ENCODE assay signal across 8 cellular contexts in genomic region chr18:59308201-59309014, GRCh38. TPM values are rescaled to one million over a fixed set of nuclear protein-coding genes. Genes with fewer than 3 reads are reported as not detected.
DNase-seq lines count a peak whose midpoint lies in the region; ATAC-seq and TF ChIP-seq lines count a peak whose summit lies in the region.

No MANE protein-coding gene starts in this region.

- H3K27ac Mint-ChIP-seq in type B pancreatic cell: no peak overlapping the region

- no peaks in the 10 kb centered on the region for H3K36me3 Mint-ChIP-seq in type B pancreatic cell

- H3K4me2 ChIP-seq in Loucy (ENCODE audit: low read depth, low read length, poor library complexity, severe bottlenecking): peak overlapping the region; percentile 71

- H3K27me3 Mint-ChIP-seq in type B pancreatic cell: peaks cover 66% of the 10 kb centered on the region

- H3K36me3 ChIP-seq in Loucy (ENCODE audit: insufficient read depth, low read length) (no peaks in the 10 kb centered on the region), SK-N-MC (ENCODE audit: insufficient read depth, low read length) (no peaks in the 10 kb centered on the region)

- H3K4me3 ChIP-seq in Loucy (ENCODE audit: low read length, poor library complexity, severe bottlenecking): peak overlapping the region; percentile 63
- peak overlapping the region; percentile 61 for H3K4me3 ChIP-seq in SK-N-MC

- DNase-seq in DMS79 treated with DMSO at 0.1 percent for 48 hours (lab: John Stamatoyannopoulos, UW) (peak; percentile 73), H4 (ENCODE audit: low spot score) (peak; percentile 47), SK-N-MC (ENCODE audit: low read depth, low spot score) (no peak), Right ventricle myocardium superior (peak; percentile 87), pons (ENCODE audit: low spot score) (peak; percentile 19), type B pancreatic cell (ENCODE audit: extremely low spot score, unreplicated experiment) (peak; percentile 88)
- peak; percentile 74 for DNase-seq in activated naive CD4-positive, alpha-beta T cell treated with anti-CD3 and anti-CD28 coated beads, Interleukin-2, amount 50 U/mL, for 16 hours

- TF ChIP-seq CTCF in Loucy (conservative IDR thresholded peaks at IDR 0.05; ENCODE audit: low read length) (peak; percentile 64), type B pancreatic cell (conservative IDR thresholded peaks at IDR 0.05) (peak; percentile 94)

- H3F3A ChIP-seq in Loucy (ENCODE audit: low read depth): no peaks in the 10 kb centered on the region

- H3K27ac ChIP-seq in SK-N-MC: no peak overlapping the region

- ATAC-seq in Right ventricle myocardium superior (ENCODE audit: poor library complexity): peak; percentile 100

- H4K20me1 ChIP-seq in Loucy (ENCODE audit: insufficient read depth, low read length, poor library complexity, severe bottlenecking): no peaks in the 10 kb centered on the region

- intact Hi-C loops in Right ventricle myocardium superior (cut with DNase I): loop anchor here (2.0 kb wide), 1 partner anchor 94 kb away; no protein-coding TSS in a partner anchor

- H3K9me2 ChIP-seq in Loucy (replicated peaks; ENCODE audit: low read depth, low read length): no peaks in the 10 kb centered on the region

- H3K79me2 ChIP-seq in Loucy (ENCODE audit: insufficient read depth, low read length): no peaks in the 10 kb centered on the region

- H3K4me1 Mint-ChIP-seq in type B pancreatic cell (ENCODE audit: unreplicated experiment): no peaks in the 10 kb centered on the region

- peak overlapping the region; percentile 66 for H3K4me3 Mint-ChIP-seq in type B pancreatic cell

- H3K9me3 Mint-ChIP-seq in type B pancreatic cell: no peaks in the 10 kb centered on the region

- H3K9me3 ChIP-seq in Loucy (ENCODE audit: insufficient read depth, low read depth, low read length) (no peaks in the 10 kb centered on the region), SK-N-MC (ENCODE audit: low read depth, low read length) (no peaks in the 10 kb centered on the region)

- H2AFZ ChIP-seq in Loucy (ENCODE audit: low read length): peak overlapping the region; percentile 76

- H3K9ac ChIP-seq in Loucy (ENCODE audit: low read depth, low read length, poor library complexity, severe bottlenecking) (no peak overlapping the region), SK-N-MC (ENCODE audit: insufficient read length) (no peak overlapping the region)

- H3K27me3 ChIP-seq in Loucy (ENCODE audit: insufficient read depth, low read length, poor library complexity, severe bottlenecking): no peaks in the 10 kb centered on the region

- no peaks in the 10 kb centered on the region for H3K4me1 ChIP-seq in Loucy (ENCODE audit: insufficient read depth, low read length, poor library complexity, severe bottlenecking)

RNA-seq across cellular contexts. Expression of gene CPLX4, which starts 10.0 kb away (rescaled TPM):
- total RNA-seq in H4 (2014; rRNA removed; shearing (Covaris generic)): not detected in 2 replicates
- total RNA-seq in Right ventricle myocardium superior (not detected), type B pancreatic cell (ENCODE audit: low replicate concordance) (not detected in 2 replicates)

RNA-seq across cellular contexts. Expression of gene RAX, which starts 35.2 kb away (rescaled TPM):
- total RNA-seq in H4 (2014; rRNA removed; shearing (Covaris generic)): not detected in 2 replicates
- total RNA-seq in Right ventricle myocardium superior: not detected
- total RNA-seq in type B pancreatic cell (ENCODE audit: low replicate concordance): not detected in 2 replicates

RNA-seq across cellular contexts. Expression of gene LMAN1, which starts 50.7 kb away (rescaled TPM):
- total RNA-seq in H4 (2014; rRNA removed; shearing (Covaris generic)): 137 and 169 TPM in 2 replicates
- total RNA-seq in Right ventricle myocardium superior (48.1 TPM), type B pancreatic cell (ENCODE audit: low replicate concordance) (77.8 and 82.5 TPM in 2 replicates)
